In the genomic region with DNA sequence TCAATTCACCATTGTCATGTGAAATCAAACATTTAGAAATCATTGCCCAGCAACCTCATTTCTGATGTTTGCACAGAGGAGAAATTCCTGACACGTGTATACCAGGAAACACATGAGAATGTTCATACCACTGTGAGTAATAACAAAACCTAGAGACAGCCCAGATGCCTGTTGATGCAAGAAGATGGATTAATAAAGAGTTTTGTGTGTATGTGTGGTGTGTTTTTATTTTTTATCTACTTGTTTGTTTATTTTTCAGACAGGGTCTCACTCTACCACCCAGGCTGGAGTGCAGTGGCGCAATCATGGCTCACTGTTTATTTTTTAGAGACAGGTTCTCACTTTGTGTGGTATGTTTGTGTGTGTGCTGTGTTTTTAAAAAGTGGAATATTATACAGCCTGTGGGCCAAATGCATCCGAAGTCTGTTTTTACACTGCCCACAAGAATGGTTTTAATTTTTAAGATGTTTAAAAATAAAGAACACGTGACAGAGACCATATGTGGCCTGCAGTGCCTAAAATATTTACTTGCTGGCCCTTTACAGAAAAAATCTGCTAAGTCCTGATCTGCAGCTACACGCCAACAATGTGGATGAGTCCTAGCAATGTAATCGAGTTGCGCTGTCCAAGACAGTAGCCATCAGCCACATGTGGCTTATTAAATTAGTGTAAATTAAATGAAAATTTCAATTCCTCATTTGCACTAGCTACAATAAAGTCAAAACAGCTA, we compare ENCODE assay signal across 10 cellular contexts. TPM values are rescaled to one million over a fixed set of nuclear protein-coding genes. Genes with fewer than 3 reads are reported as not detected.
A peak's percentile ranks its signal among the peaks of the same experiment; 100 is the strongest.
DNase-seq lines count a peak whose midpoint lies in the region; ATAC-seq and TF ChIP-seq lines count a peak whose summit lies in the region.
"Had no signal": no experiment of that assay in that cellular context is flagged by ENCODE, and none has a peak within 500 bp of the region (broad histone marks: within the 10 kb centered on the region; RNA-seq: fewer than 3 reads in every experiment).

No MANE protein-coding gene starts in this region.

- H3K36me3 ChIP-seq in breast epithelium (no peaks in the 10 kb centered on the region), fibroblast of lung (ENCODE audit: control insufficient read depth, insufficient read depth, low read length) (peaks cover 2% of the 10 kb centered on the region)

- no peaks in the 10 kb centered on the region for H3K27me3 Mint-ChIP-seq in MCF 10A (ENCODE audit: insufficient read depth, unreplicated experiment)
- H3K27me3 Mint-ChIP-seq: activated naive CD8-positive, alpha-beta T cell treated with anti-CD3 and anti-CD28 coated beads, Interleukin-2, amount 10 ng/mL, durations not matched to agents 7 days and 5 days had no signal

- H3K27ac Mint-ChIP-seq in MCF 10A (ENCODE audit: low read depth, unreplicated experiment) = no peak overlapping the region
- H3K27ac Mint-ChIP-seq: activated naive CD8-positive, alpha-beta T cell treated with anti-CD3 and anti-CD28 coated beads, Interleukin-2, amount 10 ng/mL, durations not matched to agents 7 days and 5 days had no signal

- H3K9me3 ChIP-seq in breast epithelium (no peaks in the 10 kb centered on the region), fibroblast of lung (ENCODE audit: control insufficient read depth, insufficient read depth, low read depth, low read length) (no peaks in the 10 kb centered on the region)

- BruUV-seq in MCF 10A (replicated peaks; lab: Mats Ljungman, UMichigan) = no TSS peak

- no peak overlapping the region for H3K4me2 ChIP-seq in fibroblast of lung (ENCODE audit: extremely low read depth, insufficient read depth, low read length)

- TF ChIP-seq POLR2A in breast epithelium (IDR thresholded peaks at IDR 0.05) = no peak

- no peaks in the 10 kb centered on the region for H3K4me1 ChIP-seq in breast epithelium
- peaks cover 2% of the 10 kb centered on the region for H3K4me1 ChIP-seq in fibroblast of lung (ENCODE audit: control insufficient read depth, extremely low read depth, insufficient read depth, low read length)

- CTCF ChIA-PET in MCF 10A (lab: Yijun Ruan, JAX) = interaction anchor here (0.6 to 6.2 kb wide), 29 partner anchors 8 to 467 kb away, joined by 3 to 87 read pairs (median 5); partner anchors contain the start of gene RBBP7

- no peak overlapping the region for H2AFZ ChIP-seq in fibroblast of lung (ENCODE audit: low read length)

- ATAC-seq in SK-N-SH treated with all-trans-retinoic acid at 6 μM for 48 hours = no peak; the same call in 2 of the 3 replicates
- no peak for ATAC-seq in GM18517 (IDR thresholded peaks at IDR 0.05; ENCODE audit: unreplicated experiment)
- no peak for ATAC-seq in HG03108 (IDR thresholded peaks at IDR 0.05; ENCODE audit: unreplicated experiment)
- ATAC-seq in GM18511 (IDR thresholded peaks at IDR 0.05; ENCODE audit: unreplicated experiment) = no peak
- no peak for ATAC-seq in HG02885 (IDR thresholded peaks at IDR 0.05; ENCODE audit: poor library complexity, unreplicated experiment)

- no peaks in the 10 kb centered on the region for H4K20me1 ChIP-seq in fibroblast of lung (ENCODE audit: control insufficient read depth, extremely low read depth, insufficient read depth, low read length)

- intact Hi-C loops in MCF 10A (cut with micrococcal nuclease) = loop anchor here (1.0 to 10.0 kb wide), 4 partner anchors 58 to 259 kb away; no protein-coding TSS in a partner anchor
- intact Hi-C loops in breast epithelium (cut with DNase I; ENCODE audit: low total_unique reads) = loop anchor here (2.0 kb wide), 1 partner anchor 51 kb away; no protein-coding TSS in a partner anchor

- peaks cover 15% of the 10 kb centered on the region for H3K4me1 Mint-ChIP-seq in MCF 10A (ENCODE audit: insufficient read depth, unreplicated experiment)

- no peaks in the 10 kb centered on the region for H3K9me3 Mint-ChIP-seq in MCF 10A (ENCODE audit: unreplicated experiment)
- H3K9me3 Mint-ChIP-seq: activated naive CD8-positive, alpha-beta T cell treated with anti-CD3 and anti-CD28 coated beads, Interleukin-2, amount 10 ng/mL, durations not matched to agents 7 days and 5 days had no signal

- TF ChIP-seq CTCF in MCF 10A (IDR thresholded peaks at IDR 0.05; ENCODE audit: unreplicated experiment) (no peak), breast epithelium (IDR thresholded peaks at IDR 0.05) (no peak), fibroblast of lung (conservative IDR thresholded peaks at IDR 0.05 in 1 of 2, IDR thresholded peaks at IDR 0.05 in 1 of 2; ENCODE audit: low read depth in 1 of 2, low read length in 2 of 2) (no peak)

- no peaks in the 10 kb centered on the region for H3K79me2 ChIP-seq in fibroblast of lung (ENCODE audit: control insufficient read depth, insufficient read depth, low read length)

- H3K27ac ChIP-seq in breast epithelium = no peak overlapping the region
- H3K27ac ChIP-seq in fibroblast of lung (ENCODE audit: insufficient read depth, low read length) = peak overlapping the region; percentile 5

- no peak overlapping the region for H3K9ac ChIP-seq in fibroblast of lung (ENCODE audit: insufficient read depth, low read length)

- no peaks in the 10 kb centered on the region for H3K27me3 ChIP-seq in breast epithelium
- H3K27me3 ChIP-seq in fibroblast of lung (ENCODE audit: control insufficient read depth, insufficient read depth, low read length) = no peaks in the 10 kb centered on the region

- H3K36me3 Mint-ChIP-seq in MCF 10A (ENCODE audit: insufficient read depth, unreplicated experiment) = peaks cover 84% of the 10 kb centered on the region

- POLR2A ChIA-PET in MCF 10A (lab: Yijun Ruan, JAX) = interaction anchor here (0.7 to 4.3 kb wide), 6 partner anchors 14 to 227 kb away, joined by 3 to 31 read pairs (median 5); partner anchors contain the start of gene SYAP1

- DNase-seq in MCF 10A (ENCODE audit: unreplicated experiment) (peak; percentile 24), breast epithelium (ENCODE audit: low spot score in 2 of 2) (no peak), fibroblast of lung (ENCODE audit: low read depth in 2 of 2) (peak in 1 of 2 donors; percentile 46)
- DNase-seq: activated naive CD8-positive, alpha-beta T cell treated with anti-CD3 and anti-CD28 coated beads, Interleukin-2, amount 10 ng/mL, durations not matched to agents 7 days and 5 days; NCI-H1048 had no signal

- H3K4me3 ChIP-seq in breast epithelium (no peak overlapping the region), fibroblast of lung (replicated peaks in 1 of 4; ENCODE audit: control extremely low read depth in 1 of 4, insufficient read depth in 1 of 4, low read depth in 3 of 4, low read length in 4 of 4) (no peak overlapping the region)

- no peak overlapping the region for H3K4me3 Mint-ChIP-seq in MCF 10A (ENCODE audit: unreplicated experiment)
- H3K4me3 Mint-ChIP-seq: activated naive CD8-positive, alpha-beta T cell treated with anti-CD3 and anti-CD28 coated beads, Interleukin-2, amount 10 ng/mL, durations not matched to agents 7 days and 5 days had no signal

TF ChIP-seq in SK-N-SH treated with all-trans-retinoic acid at 6 μM for 48 hours, 23 proteins besides CTCF, POLR2A, EP300 and RAD21:
- TF ChIP-seq TCF4 (CRISPR knock-in tag; IDR thresholded peaks at IDR 0.05; ENCODE audit: borderline replicate concordance) = 0 out of 2 replicates have a peak, but pooled peaks have one; percentile 42
- TF ChIP-seq ARNTL (CRISPR knock-in tag; IDR thresholded peaks at IDR 0.05; ENCODE audit: borderline replicate concordance, low read depth) = no peak

RNA-seq across cellular contexts. Expression of gene TXLNG, which starts 39.2 kb away (rescaled TPM):
- total RNA-seq in MCF 10A (2022) (32.4 and 43.2 TPM in 2 replicates), breast epithelium (10 to 100 TPM; 23.7 to 31.5 (median 25.2) TPM), fibroblast of lung (11.6 and 18.0 TPM in 2 replicates)
- polyA plus RNA-seq in fibroblast of lung = 9.0 and 17.1 TPM in 2 replicates
- polyA plus RNA-seq in fibroblast of lung (2012) = 5.6 and 10.4 TPM in 2 replicates
- polyA minus RNA-seq in fibroblast of lung (ENCODE audit: low replicate concordance) = 1.1 and 3.9 TPM in 2 replicates

RNA-seq across cellular contexts. Expression of gene RBBP7, which starts 44.7 kb away (rescaled TPM):
- total RNA-seq in MCF 10A (2022) = 81.9 and 95.2 TPM in 2 replicates
- 10 to 100 TPM; 79.3 to 89.5 (median 86.4) TPM for total RNA-seq in breast epithelium
- 142 and 174 TPM in 2 replicates for total RNA-seq in fibroblast of lung
- polyA plus RNA-seq in fibroblast of lung = 149 and 213 TPM in 2 replicates
- 123 and 213 TPM in 2 replicates for polyA plus RNA-seq in fibroblast of lung (2012)
- 102 and 125 TPM in 2 replicates for polyA minus RNA-seq in fibroblast of lung (ENCODE audit: low replicate concordance)
